ENCODE assay signal across 8 cellular contexts in genomic region chr11:68271023-68271780, GRCh38. TPM values are rescaled to one million over a fixed set of nuclear protein-coding genes. Genes with fewer than 3 reads are reported as not detected.
DNase-seq lines count a peak whose midpoint lies in the region; ATAC-seq, FAIRE-seq and TF ChIP-seq lines count a peak whose summit lies in the region.

No MANE protein-coding gene starts in this region.

- peak overlapping the region; percentile 94 for H3K4me3 Mint-ChIP-seq in T-helper 17 cell

- ATAC-seq in T-helper 17 cell, result peak; percentile 42
- peak; percentile 64 for ATAC-seq in GM12878
- peak; percentile 44 for ATAC-seq in sciatic nerve
- no peak for ATAC-seq in GM18870 (IDR thresholded peaks at IDR 0.05; ENCODE audit: unreplicated experiment)

- H3K36me3 Mint-ChIP-seq in T-helper 17 cell (ENCODE audit: low read depth), result no peaks in the 10 kb centered on the region

- 2% methylated on average over 21 of the region's 23 CpGs for whole genome bisulfite sequencing in GM12878 (ENCODE audit: insufficient coverage, insufficient replicate concordance, low lambda C conversion rate, missing lambda C conversion rate)
- WGBS in iPS DF 6.9 (ENCODE audit: insufficient coverage, insufficient read length), result no CpG with 5 or more reads among the region's 23 CpGs

- H3K4me2 ChIP-seq in DOHH2 (ENCODE audit: low read length) (peak overlapping the region; percentile 99), GM12878 (ENCODE audit: control insufficient read depth, insufficient read depth) (peak overlapping the region; percentile 89)

- H3K27ac ChIP-seq in DOHH2 (ENCODE audit: low read depth, low read length) (peak overlapping the region; percentile 98), GM12878 (ENCODE audit: control insufficient read depth, insufficient read depth) (peak overlapping the region; percentile 95), iPS DF 6.9 (ENCODE audit: low read length) (no peak overlapping the region)

- H3K4me1 Mint-ChIP-seq in T-helper 17 cell, result peaks cover 30% of the 10 kb centered on the region

- SMC1A ChIA-PET in GM12878 (lab: Charles Lee; ENCODE audit: uncharacterized antibody, unreplicated experiment), result interaction anchor here (0.9 to 9.9 kb wide), 9 partner anchors 11 to 110 kb away, joined by 3 to 102 read pairs (median 5); no protein-coding TSS in a partner anchor

- H2AFZ ChIP-seq in GM12878 (ENCODE audit: control insufficient read depth, low read depth, low read length), result no peak overlapping the region

- no peak; the same call in 1 of the 2 replicates for TF ChIP-seq POLR2A in GM12878 (IDR thresholded peaks at IDR 0.05; ENCODE audit: low read depth, low read length)

- H3K27ac Mint-ChIP-seq in T-helper 17 cell, result peak overlapping the region; percentile 92

- intact Hi-C loops in GM12878 (cut with micrococcal nuclease; ENCODE audit: unreplicated experiment) (loop anchor here (1.0 kb wide), 1 partner anchor 26 kb away; no protein-coding TSS in a partner anchor), sciatic nerve (cut with DNase I) (no loop called here)

- H3K9me2 ChIP-seq in DOHH2 (replicated peaks; ENCODE audit: control insufficient read depth, low read length), result no peaks in the 10 kb centered on the region

- CTCF ChIA-PET in GM12878 (lab: Yijun Ruan, JAX), result interaction anchor here (0.7 to 6.0 kb wide), 10 partner anchors 12 to 223 kb away, joined by 3 to 69 read pairs (median 5); no protein-coding TSS in a partner anchor

- POLR2A ChIA-PET in GM12878 (lab: Charles Lee), result interaction anchor here (0.6 to 5.3 kb wide), 9 partner anchors 8 to 231 kb away, joined by 3 to 28 read pairs (median 4); partner anchors contain the start of gene LRP5

- H3K79me2 ChIP-seq in DOHH2 (ENCODE audit: control insufficient read depth, low read length) (peaks cover 54% of the 10 kb centered on the region), GM12878 (ENCODE audit: control insufficient read depth, insufficient read depth, low read length) (peaks cover 56% of the 10 kb centered on the region)

- H3K36me3 ChIP-seq in DOHH2 (ENCODE audit: control insufficient read depth, low read length), result peaks cover 54% of the 10 kb centered on the region
- peaks cover 25% of the 10 kb centered on the region for H3K36me3 ChIP-seq in HAP-1 (replicated peaks)
- H3K36me3 ChIP-seq in GM12878 (ENCODE audit: control insufficient read depth in 2 of 2, insufficient read depth in 2 of 2, low read length in 1 of 2), result peaks cover 0 to 4% of the 10 kb centered on the region in 2 experiments; a peak in 3 of 4 replicates
- H3K36me3 ChIP-seq in iPS DF 6.9 (ENCODE audit: control insufficient read depth, insufficient read depth, low read length), result peaks cover 11% of the 10 kb centered on the region

- H3K27me3 ChIP-seq in DOHH2 (ENCODE audit: control insufficient read depth, low read length) (no peaks in the 10 kb centered on the region), HAP-1 (ENCODE audit: low read depth) (no peaks in the 10 kb centered on the region), GM12878 (replicated peaks in 1 of 2; ENCODE audit: control insufficient read depth in 2 of 2, insufficient read depth in 2 of 2, low read length in 1 of 2) (no peaks in the 10 kb centered on the region), iPS DF 6.9 (ENCODE audit: control insufficient read depth, insufficient read depth, low read length) (no peaks in the 10 kb centered on the region)

- peak overlapping the region; percentile 94 for H3K9ac ChIP-seq in GM12878 (ENCODE audit: control insufficient read depth, insufficient read depth, low read length)

- H3F3A ChIP-seq in DOHH2 (ENCODE audit: control insufficient read depth, insufficient read depth), result peaks cover 29% of the 10 kb centered on the region

- TF ChIP-seq RAD21 in GM12878 (IDR thresholded peaks at IDR 0.05; ENCODE audit: insufficient read depth, low read depth, low read length), result peak; percentile 65

- H3K4me1 ChIP-seq in DOHH2 (ENCODE audit: control insufficient read depth, low read length), result peaks cover 71% of the 10 kb centered on the region
- H3K4me1 ChIP-seq in HAP-1, result peaks cover 4% of the 10 kb centered on the region
- peaks cover 33% of the 10 kb centered on the region for H3K4me1 ChIP-seq in GM12878 (ENCODE audit: control insufficient read depth, insufficient read depth, low read length)
- no peaks in the 10 kb centered on the region for H3K4me1 ChIP-seq in iPS DF 6.9 (ENCODE audit: control insufficient read depth, insufficient read depth, low read length)

- DNase-seq in HAP-1 (ENCODE audit: low spot score in 2 of 2) (peak; percentile 72 to 82), NCI-H1048 (lab: John Stamatoyannopoulos, UW) (peak; percentile 18), T-helper 17 cell (peak; percentile 29 to 44 (median 36)), GM12878 (ENCODE audit: low read depth, low spot score) (no peak), iPS DF 6.9 (ENCODE audit: low read depth, low spot score) (no peak), sciatic nerve (ENCODE audit: low spot score) (peak; percentile 69)

- no peak for FAIRE-seq in GM12878 (lab: Jason Lieb, UNC)

- H3K27me3 Mint-ChIP-seq in T-helper 17 cell, result no peaks in the 10 kb centered on the region

- RAD21 ChIA-PET in GM12878 (lab: Charles Lee; ENCODE audit: unreplicated experiment), result interaction anchor here (0.8 to 4.0 kb wide), 8 partner anchors 11 to 262 kb away, joined by 3 to 39 read pairs (median 4); no protein-coding TSS in a partner anchor

- H3K4me3 ChIP-seq in DOHH2 (ENCODE audit: low read length) (peak overlapping the region; percentile 96), HAP-1 (peak overlapping the region; percentile 97), GM12878 (peak overlapping the region; percentile 95), iPS DF 6.9 (ENCODE audit: low read length) (peak overlapping the region; percentile 72)

- peak; percentile 64 for TF ChIP-seq CTCF in DOHH2 (IDR thresholded peaks at IDR 0.05; ENCODE audit: low read depth, low read length, poor library complexity, severe bottlenecking)
- peak; percentile 46 to 63 (median 59) for TF ChIP-seq CTCF in GM12878 (IDR thresholded peaks at IDR 0.05 in 2 of 3, conservative IDR thresholded peaks at IDR 0.05 in 1 of 3; ENCODE audit: control insufficient read depth in 2 of 3, extremely low read depth in 1 of 3, insufficient read depth in 1 of 3, low read depth in 3 of 3, low read length in 3 of 3)

- in situ Hi-C loops in HAP-1 (cut with MboI; ENCODE audit: low sequenced_read_pairs), result loop anchor here (25.0 kb wide), 1 partner anchor 1391 kb away; no protein-coding TSS in a partner anchor
- in situ Hi-C loops in GM12878 (cut with MboI), result no loop called here

- peaks cover 9% of the 10 kb centered on the region; the same call in 1 of the 2 replicates for H4K20me1 ChIP-seq in DOHH2 (ENCODE audit: control insufficient read depth, insufficient read depth, low read depth, low read length)
- no peaks in the 10 kb centered on the region for H4K20me1 ChIP-seq in GM12878 (ENCODE audit: control insufficient read depth, insufficient read depth)

- BruUV-seq in GM12878 (replicated peaks; lab: Mats Ljungman, UMichigan), result TSS peak; percentile 66

- peaks cover 10% of the 10 kb centered on the region; the same call in 1 of the 2 replicates for H3K9me3 ChIP-seq in DOHH2 (ENCODE audit: control insufficient read depth, insufficient read depth, low read length)
- H3K9me3 ChIP-seq in HAP-1, result no peaks in the 10 kb centered on the region
- H3K9me3 ChIP-seq in T-helper 17 cell (ENCODE audit: control insufficient read depth, low read length, poor library complexity, severe bottlenecking), result no peaks in the 10 kb centered on the region
- peaks cover 1% of the 10 kb centered on the region; the same call in 1 of the 3 replicates for H3K9me3 ChIP-seq in GM12878 (replicated peaks; ENCODE audit: control insufficient read depth, insufficient read depth, low read length)
- no peaks in the 10 kb centered on the region for H3K9me3 ChIP-seq in iPS DF 6.9 (ENCODE audit: control insufficient read depth, insufficient read depth, low read length)

- TF ChIP-seq EP300 in GM12878 (IDR thresholded peaks at IDR 0.05; ENCODE audit: borderline replicate concordance in 1 of 2, control insufficient read depth in 1 of 2, low read depth in 2 of 2, low read length in 2 of 2), result no peak

RNA-seq across cellular contexts. Expression of gene C11orf24, which starts 0.6 kb away (rescaled TPM):
- total RNA-seq in T-helper 17 cell (10 to 100 TPM; 10.5 to 11.6 TPM), GM12878 (2014; rRNA removed) (43.3 and 43.7 TPM in 2 replicates), GM12878 (2014; rRNA removed; fragmentation: Illumina TruSeq; extraction: Trizol) (29.4 and 33.1 TPM in 2 replicates), GM12878 (2021) (61.7 and 74.6 TPM in 2 replicates), sciatic nerve (53.2 TPM)
- total RNA-seq in GM12878 (2013; cell fraction: nucleolus; rRNA removed), result 42.2 and 52.0 TPM in 2 replicates
- polyA plus RNA-seq in GM12878 (2011; ENCODE audit: low read depth), result 20.8 TPM
- polyA plus RNA-seq in GM12878 (2011; rRNA removed) (14.5 and 25.9 TPM in 2 replicates), GM12878 (2014; fragmentation: Illumina TruSeq; extraction: Trizol) (18.5 and 39.0 TPM in 2 replicates), GM12878 (2014; fragmentation: Nextera tagmentation; extraction: Ambion mirVana) (1 to 10 TPM; 4.3 to 9.9 TPM), GM12878 (2014; rRNA removed) (63.4 and 70.3 TPM in 2 replicates), GM12878 (2016; fragmentation: Nextera tagmentation; extraction: Ambion mirVana) (100 to 1,000 TPM in 1 of 2 experiments, 10 to 100 TPM in 1; 93.4 to 104 TPM)
- polyA plus RNA-seq in GM12878 (2011; cell fraction: cytosol; rRNA removed), result 44.8 and 58.3 TPM in 2 replicates
- 36.4 and 41.9 TPM in 2 replicates for polyA plus RNA-seq in GM12878 (2011; cell fraction: nucleus; rRNA removed)
- 37.6 and 40.4 TPM in 2 replicates for polyA plus RNA-seq in GM12878 (2012)
- 17.3 and 26.1 TPM in 2 replicates for polyA minus RNA-seq in GM12878 (2011; rRNA and poly(A)+ RNA removed)
- polyA minus RNA-seq in GM12878 (2011; cell fraction: cytosol; rRNA and poly(A)+ RNA removed), result 17.6 and 19.2 TPM in 2 replicates
- polyA minus RNA-seq in GM12878 (2011; cell fraction: nucleus; rRNA and poly(A)+ RNA removed), result 13.5 and 23.2 TPM in 2 replicates

RNA-seq across cellular contexts. Expression of gene LRP5, which starts 41.2 kb away (rescaled TPM):
- 1 to 10 TPM in 1 of 2 donors, under 1 TPM in 1; 0.73 to 3.0 TPM for total RNA-seq in T-helper 17 cell
- total RNA-seq in GM12878 (2013; cell fraction: nucleolus; rRNA removed), result 56.4 and 81.7 TPM in 2 replicates
- total RNA-seq in GM12878 (2014; rRNA removed), result 13.1 and 15.7 TPM in 2 replicates
- total RNA-seq in GM12878 (2014; rRNA removed; fragmentation: Illumina TruSeq; extraction: Trizol), result 6.4 and 7.9 TPM in 2 replicates
- 31.9 and 34.0 TPM in 2 replicates for total RNA-seq in GM12878 (2021)
- 1.8 TPM for polyA plus RNA-seq in GM12878 (2011; ENCODE audit: low read depth)
- polyA plus RNA-seq in GM12878 (2011; rRNA removed), result 1.4 and 4.7 TPM in 2 replicates
- 7.2 and 8.4 TPM in 2 replicates for polyA plus RNA-seq in GM12878 (2011; cell fraction: cytosol; rRNA removed)
- polyA plus RNA-seq in GM12878 (2011; cell fraction: nucleus; rRNA removed), result 15.6 and 23.2 TPM in 2 replicates
- 7.5 and 10.0 TPM in 2 replicates for polyA plus RNA-seq in GM12878 (2012)
- polyA plus RNA-seq in GM12878 (2014; fragmentation: Illumina TruSeq; extraction: Trizol), result 0.70 and 4.8 TPM in 2 replicates
- polyA plus RNA-seq in GM12878 (2014; fragmentation: Nextera tagmentation; extraction: Ambion mirVana), result under 1 TPM; 0.37 to 0.97 TPM
- polyA plus RNA-seq in GM12878 (2014; rRNA removed), result 12.2 and 13.2 TPM in 2 replicates
- 10 to 100 TPM in 1 of 2 experiments, 1 to 10 TPM in 1; 5.3 to 11.5 TPM for polyA plus RNA-seq in GM12878 (2016; fragmentation: Nextera tagmentation; extraction: Ambion mirVana)
- 12.6 and 23.1 TPM in 2 replicates for polyA minus RNA-seq in GM12878 (2011; rRNA and poly(A)+ RNA removed)
- 8.2 and 13.0 TPM in 2 replicates for polyA minus RNA-seq in GM12878 (2011; cell fraction: cytosol; rRNA and poly(A)+ RNA removed)
- 12.1 and 20.7 TPM in 2 replicates for polyA minus RNA-seq in GM12878 (2011; cell fraction: nucleus; rRNA and poly(A)+ RNA removed)
- total RNA-seq in sciatic nerve, result 55.2 TPM

RNA-seq across cellular contexts. Expression of gene KMT5B, which starts 58.1 kb away (rescaled TPM):
- total RNA-seq in T-helper 17 cell (10 to 100 TPM; 30.5 to 33.8 TPM), GM12878 (2014; rRNA removed) (12.5 and 15.5 TPM in 2 replicates), GM12878 (2014; rRNA removed; fragmentation: Illumina TruSeq; extraction: Trizol) (18.8 and 19.6 TPM in 2 replicates), GM12878 (2021) (19.6 and 19.9 TPM in 2 replicates), sciatic nerve (59.0 TPM)
- total RNA-seq in GM12878 (2013; cell fraction: nucleolus; rRNA removed), result 65.2 and 73.0 TPM in 2 replicates
- polyA plus RNA-seq in GM12878 (2011; ENCODE audit: low read depth), result 11.1 TPM
- polyA plus RNA-seq in GM12878 (2011; rRNA removed) (21.8 and 35.3 TPM in 2 replicates), GM12878 (2014; fragmentation: Illumina TruSeq; extraction: Trizol) (20.5 and 28.2 TPM in 2 replicates), GM12878 (2014; fragmentation: Nextera tagmentation; extraction: Ambion mirVana) (1 to 10 TPM; 4.7 to 7.4 TPM), GM12878 (2014; rRNA removed) (12.4 and 14.3 TPM in 2 replicates), GM12878 (2016; fragmentation: Nextera tagmentation; extraction: Ambion mirVana) (10 to 100 TPM; 16.4 to 20.6 TPM)
- 8.0 and 9.5 TPM in 2 replicates for polyA plus RNA-seq in GM12878 (2011; cell fraction: cytosol; rRNA removed)
- polyA plus RNA-seq in GM12878 (2011; cell fraction: nucleus; rRNA removed), result 15.3 and 16.2 TPM in 2 replicates
- 17.1 and 17.4 TPM in 2 replicates for polyA plus RNA-seq in GM12878 (2012)
- 14.3 and 16.9 TPM in 2 replicates for polyA minus RNA-seq in GM12878 (2011; rRNA and poly(A)+ RNA removed)
- polyA minus RNA-seq in GM12878 (2011; cell fraction: cytosol; rRNA and poly(A)+ RNA removed), result 9.6 and 11.4 TPM in 2 replicates
- 7.7 and 17.0 TPM in 2 replicates for polyA minus RNA-seq in GM12878 (2011; cell fraction: nucleus; rRNA and poly(A)+ RNA removed)

Comparison
In these comparisons a context has a peak if more than half of its experiments do, and no peak if none do; other contexts are left out.
1. DNase-seq: peak in HAP-1 (2 of 2), NCI-H1048 (single experiment), T-helper 17 cell (3 of 3) and sciatic nerve (single experiment); none in GM12878 (single experiment) and iPS DF 6.9 (single experiment).
2. Peak in every context shown above with its lines, with median percentiles within 50 percentile points of each other: H3K4me3 ChIP-seq.